36 cellular contexts compared by ENCODE assay signal in genomic region chr19:8544168-8544567, GRCh38.
"Had no signal": no experiment of that assay in that cellular context is flagged by ENCODE, and none has a peak within 500 bp of the region (broad histone marks: within the 10 kb centered on the region; RNA-seq: fewer than 3 reads in every experiment).

No MANE protein-coding gene starts in this region.

- H3K36me3 Mint-ChIP-seq: activated naive CD4-positive, alpha-beta T cell treated with anti-CD3 and anti-CD28 coated beads, Interleukin-2, amount 50 U/mL, for 72 hours; activated naive CD8-positive, alpha-beta T cell treated with anti-CD3 and anti-CD28 coated beads for 36 hours had no signal

- H3K27me3 Mint-ChIP-seq: activated B cell treated with CpG ODN at 0.5 μM for 24 hours; activated CD4-positive, alpha-beta memory T cell treated with anti-CD3 and anti-CD28 coated beads for 36 hours; activated CD4-positive, alpha-beta T cell treated with anti-CD3 and anti-CD28 coated beads, Interleukin-2, amount 10 ng/mL, durations not matched to agents 24 days and 14 days; activated CD8-positive, alpha-beta T cell treated with anti-CD3 and anti-CD28 coated beads for 36 hours; activated naive CD8-positive, alpha-beta T cell treated with anti-CD3 and anti-CD28 coated beads for 36 hours; activated T-helper 17 cell treated with anti-CD3 and anti-CD28 coated beads, Interleukin-2, amount 50 U/mL, for 72 hours had no signal

- H3K9me3 Mint-ChIP-seq: activated B cell treated with CpG ODN at 0.5 μM for 24 hours; activated CD4-positive, alpha-beta memory T cell treated with anti-CD3 and anti-CD28 coated beads for 36 hours; activated CD4-positive, alpha-beta T cell treated with anti-CD3 and anti-CD28 coated beads, Interleukin-2, amount 10 ng/mL, durations not matched to agents 24 days and 14 days; activated CD8-positive, alpha-beta T cell treated with anti-CD3 and anti-CD28 coated beads for 36 hours; activated naive CD4-positive, alpha-beta T cell treated with anti-CD3 and anti-CD28 coated beads for 36 hours; activated naive CD4-positive, alpha-beta T cell treated with anti-CD3 and anti-CD28 coated beads, Interleukin-2, amount 50 U/mL, for 72 hours; activated naive CD8-positive, alpha-beta T cell treated with anti-CD3 and anti-CD28 coated beads for 36 hours; activated T-cell treated with anti-CD3 and anti-CD28 coated beads, Interleukin-2, amount 50 U/mL, for 4 hours; activated T-cell treated with anti-CD3 and anti-CD28 coated beads, Interleukin-2, amount 50 U/mL, for 72 hours; activated T-helper 1 cell treated with anti-CD3 and anti-CD28 coated beads, Interleukin-12 subunit alpha, Interleukin-12 subunit beta, Interleukin-2, Interleukin-4 antibody, amounts not matched to agents 30 ng/mL and 10 ng/mL and 1 ng/mL, durations not matched to agents 14 hours and 24 hours and 36 hours; activated T-helper 17 cell treated with anti-CD3 and anti-CD28 coated beads, Interleukin-2, amount 50 U/mL, for 72 hours; T-helper 1 cell treated with Interleukin-12 subunit alpha and Interleukin-12 subunit beta and Interleukin-4 antibody, amounts not matched to agents 30 μg/mL and 1 μg/mL, for 36 hours; T-helper 2 cell treated with Interferon-gamma antibody and Interleukin-4, amounts not matched to agents 5 μg/mL and 100 μg/mL, for 36 hours had no signal

- H3K4me3 ChIP-seq: adrenal gland, body of pancreas, breast epithelium had no signal

- H3K4me3 Mint-ChIP-seq: activated B cell treated with CpG ODN at 0.5 μM for 24 hours; activated CD4-positive, alpha-beta memory T cell treated with anti-CD3 and anti-CD28 coated beads for 36 hours; activated CD4-positive, alpha-beta T cell treated with anti-CD3 and anti-CD28 coated beads, Interleukin-2, amount 10 ng/mL, durations not matched to agents 24 days and 14 days; activated CD8-positive, alpha-beta T cell treated with anti-CD3 and anti-CD28 coated beads for 36 hours; activated naive CD4-positive, alpha-beta T cell treated with anti-CD3 and anti-CD28 coated beads for 36 hours; activated naive CD8-positive, alpha-beta T cell treated with anti-CD3 and anti-CD28 coated beads for 36 hours; activated T-cell treated with anti-CD3 and anti-CD28 coated beads, Interleukin-2, amount 50 U/mL, for 4 hours; activated T-cell treated with anti-CD3 and anti-CD28 coated beads, Interleukin-2, amount 50 U/mL, for 72 hours; activated T-helper 1 cell treated with anti-CD3 and anti-CD28 coated beads, Interleukin-12 subunit alpha, Interleukin-12 subunit beta, Interleukin-2, Interleukin-4 antibody, amounts not matched to agents 30 ng/mL and 10 ng/mL and 1 ng/mL, durations not matched to agents 14 hours and 24 hours and 36 hours; activated T-helper 17 cell treated with anti-CD3 and anti-CD28 coated beads, Interleukin-2, amount 50 U/mL, for 72 hours; T-helper 1 cell treated with Interleukin-12 subunit alpha and Interleukin-12 subunit beta and Interleukin-4 antibody, amounts not matched to agents 30 μg/mL and 1 μg/mL, for 36 hours; T-helper 2 cell treated with Interferon-gamma antibody and Interleukin-4, amounts not matched to agents 5 μg/mL and 100 μg/mL, for 36 hours had no signal

- H3K27ac ChIP-seq: adrenal gland, body of pancreas, brain microvascular endothelial cell, breast epithelium, VCaP had no signal

- H3K4me1 Mint-ChIP-seq: activated B cell treated with CpG ODN at 0.5 μM for 24 hours; activated naive CD8-positive, alpha-beta T cell treated with anti-CD3 and anti-CD28 coated beads for 36 hours; activated T-helper 17 cell treated with anti-CD3 and anti-CD28 coated beads, Interleukin-2, amount 50 U/mL, for 72 hours had no signal

- DNase-seq: activated B cell treated with CpG ODN at 0.5 μM for 24 hours; activated CD4-positive, alpha-beta memory T cell treated with anti-CD3 and anti-CD28 coated beads for 36 hours; activated CD4-positive, alpha-beta T cell treated with anti-CD3 and anti-CD28 coated beads for 4 hours; activated CD4-positive, alpha-beta T cell treated with anti-CD3 and anti-CD28 coated beads, Interleukin-2, amount 10 ng/mL, durations not matched to agents 24 days and 14 days; activated CD4-positive, alpha-beta T cell treated with anti-CD3 and anti-CD28 coated beads, Interleukin-2, amount 50 U/mL, for 1 hour; activated CD4-positive, alpha-beta T cell treated with anti-CD3 and anti-CD28 coated beads, Interleukin-2, amount 50 U/mL, for 4 hours; activated CD4-positive, CD25-positive, alpha-beta regulatory T cell treated with anti-CD3 and anti-CD28 coated beads, Interleukin-2, amount 50 U/mL, for 72 hours; activated CD8-positive, alpha-beta memory T cell treated with anti-CD3 and anti-CD28 coated beads, Interleukin-2, amount 50 U/mL, for 4 hours; activated CD8-positive, alpha-beta T cell treated with anti-CD3 and anti-CD28 coated beads for 36 hours; activated effector memory CD4-positive, alpha-beta T cell treated with anti-CD3 and anti-CD28 coated beads, Interleukin-2, amount 50 U/mL, for 16 hours; activated gamma-delta T cell treated with Interleukin-2 at 50 U/mL for 16 hours; activated naive CD4-positive, alpha-beta T cell; activated naive CD4-positive, alpha-beta T cell treated with anti-CD3 and anti-CD28 coated beads for 36 hours; activated naive CD4-positive, alpha-beta T cell treated with anti-CD3 and anti-CD28 coated beads, Interleukin-2, amount 50 U/mL, for 16 hours; activated naive CD8-positive, alpha-beta T cell treated with anti-CD3 and anti-CD28 coated beads for 36 hours; activated T-cell treated with anti-CD3 and anti-CD28 coated beads for 4 hours; activated T-cell treated with anti-CD3 and anti-CD28 coated beads, Interleukin-2, amount 50 U/mL, for 1 hour; activated T-cell treated with anti-CD3 and anti-CD28 coated beads, Interleukin-2, amount 50 U/mL, for 4 hours; activated T-cell treated with anti-CD3 and anti-CD28 coated beads, Interleukin-2, amount 50 U/mL, for 72 hours; adrenal gland; amniotic stem cell; aorta; body of pancreas; brain microvascular endothelial cell; central memory CD4-positive, alpha-beta T cell; SW 1271; T-helper 1 cell; T-helper 2 cell; T-helper 9 cell had no signal

- ATAC-seq: activated CD8-positive, alpha-beta T cell treated with anti-CD3 and anti-CD28 coated beads for 36 hours; activated naive CD4-positive, alpha-beta T cell treated with anti-CD3 and anti-CD28 coated beads, Interleukin-2, amount 50 U/mL, for 72 hours; activated T-cell treated with anti-CD3 and anti-CD28 coated beads, Interleukin-2, amount 50 U/mL, for 4 hours; activated T-cell treated with anti-CD3 and anti-CD28 coated beads, Interleukin-2, amount 50 U/mL, for 72 hours; activated T-helper 17 cell treated with anti-CD3 and anti-CD28 coated beads, Interleukin-2, amount 50 U/mL, for 72 hours; body of pancreas had no signal

- H3K27me3 ChIP-seq: adrenal gland, body of pancreas, brain microvascular endothelial cell, breast epithelium had no signal

- H3K9me3 ChIP-seq: adrenal gland, body of pancreas, breast epithelium had no signal

- H3K27ac Mint-ChIP-seq: activated B cell treated with CpG ODN at 0.5 μM for 24 hours; activated CD4-positive, alpha-beta memory T cell treated with anti-CD3 and anti-CD28 coated beads for 36 hours; activated CD4-positive, alpha-beta T cell treated with anti-CD3 and anti-CD28 coated beads, Interleukin-2, amount 10 ng/mL, durations not matched to agents 24 days and 14 days; activated CD8-positive, alpha-beta T cell treated with anti-CD3 and anti-CD28 coated beads for 36 hours; activated naive CD4-positive, alpha-beta T cell treated with anti-CD3 and anti-CD28 coated beads for 36 hours; activated naive CD4-positive, alpha-beta T cell treated with anti-CD3 and anti-CD28 coated beads, Interleukin-2, amount 50 U/mL, for 72 hours; activated naive CD8-positive, alpha-beta T cell treated with anti-CD3 and anti-CD28 coated beads for 36 hours; activated T-cell treated with anti-CD3 and anti-CD28 coated beads, Interleukin-2, amount 50 U/mL, for 72 hours; activated T-helper 1 cell treated with anti-CD3 and anti-CD28 coated beads, Interleukin-12 subunit alpha, Interleukin-12 subunit beta, Interleukin-2, Interleukin-4 antibody, amounts not matched to agents 30 ng/mL and 10 ng/mL and 1 ng/mL, durations not matched to agents 14 hours and 24 hours and 36 hours; activated T-helper 17 cell treated with anti-CD3 and anti-CD28 coated beads, Interleukin-2, amount 50 U/mL, for 72 hours; T-helper 1 cell treated with Interleukin-12 subunit alpha and Interleukin-12 subunit beta and Interleukin-4 antibody, amounts not matched to agents 30 μg/mL and 1 μg/mL, for 36 hours; T-helper 2 cell treated with Interferon-gamma antibody and Interleukin-4, amounts not matched to agents 5 μg/mL and 100 μg/mL, for 36 hours had no signal

- H3K36me3 ChIP-seq: adrenal gland, brain microvascular endothelial cell, breast epithelium had no signal

- H3K4me1 ChIP-seq: adrenal gland, body of pancreas, breast epithelium had no signal
